8 cellular contexts compared by ENCODE assay signal in the genomic region with DNA sequence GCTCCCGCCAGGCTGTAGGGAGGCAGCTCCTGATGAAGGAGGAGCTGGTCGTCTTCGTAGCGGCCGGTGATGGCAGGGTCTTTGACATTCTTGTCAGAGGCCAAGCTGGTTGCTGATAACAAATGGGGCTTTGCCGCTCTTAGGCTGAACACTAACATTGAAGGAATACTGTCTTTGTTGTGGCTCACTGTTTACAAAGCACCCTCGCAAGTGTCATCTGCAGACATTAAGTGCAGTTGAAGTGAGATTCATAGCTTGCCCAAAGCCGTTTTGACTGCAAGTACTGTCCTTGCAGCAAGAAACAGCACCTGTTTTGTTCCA. TPM values are rescaled to one million over a fixed set of nuclear protein-coding genes. Genes with fewer than 3 reads are reported as not detected.
DNase-seq lines count a peak whose midpoint lies in the region; ATAC-seq and TF ChIP-seq lines count a peak whose summit lies in the region.

No MANE protein-coding gene starts in this region.

- peaks cover 26% of the 10 kb centered on the region for H3K4me1 Mint-ChIP-seq in HFFc6 (ENCODE audit: low read depth)
- H3K4me1 Mint-ChIP-seq in activated naive CD8-positive, alpha-beta T cell treated with anti-CD3 and anti-CD28 coated beads, Interleukin-2, amount 50 U/mL, for 24 hours = peaks cover 38% of the 10 kb centered on the region

- ATAC-seq in activated naive CD8-positive, alpha-beta T cell treated with anti-CD3 and anti-CD28 coated beads, Interleukin-2, amount 50 U/mL, for 24 hours = no peak
- ATAC-seq in HG03565 (IDR thresholded peaks at IDR 0.05; ENCODE audit: unreplicated experiment) = no peak

- CTCF ChIA-PET in HEK293T (lab: Yijun Ruan, JAX) = interaction anchor here (0.6 to 1.7 kb wide), 3 partner anchors 11 to 1468 kb away, joined by 3 to 7 read pairs (median 6); no protein-coding TSS in a partner anchor

- peaks cover 32% of the 10 kb centered on the region for H3K79me2 ChIP-seq in ACC112 (ENCODE audit: control insufficient read depth, insufficient read depth, low read length, unreplicated experiment)

- H3K4me3 Mint-ChIP-seq in HFFc6 = peak overlapping the region; percentile 93
- H3K4me3 Mint-ChIP-seq in activated naive CD8-positive, alpha-beta T cell treated with anti-CD3 and anti-CD28 coated beads, Interleukin-2, amount 50 U/mL, for 24 hours = peak overlapping the region; percentile 89

- H2AFZ ChIP-seq in ACC112 (ENCODE audit: low read length, unreplicated experiment) = peak overlapping the region; percentile 91

- H3K9me3 Mint-ChIP-seq in HFFc6 = no peaks in the 10 kb centered on the region
- no peaks in the 10 kb centered on the region for H3K9me3 Mint-ChIP-seq in activated naive CD8-positive, alpha-beta T cell treated with anti-CD3 and anti-CD28 coated beads, Interleukin-2, amount 50 U/mL, for 24 hours

- peaks cover 18% of the 10 kb centered on the region for H3K4me1 ChIP-seq in ACC112 (ENCODE audit: control insufficient read depth, insufficient read depth, low read length, unreplicated experiment)

- DNase-seq in HFFc6 (no peak), HEK293T (ENCODE audit: extremely low spot score) (no peak)
- DNase-seq in activated naive CD8-positive, alpha-beta T cell treated with anti-CD3 and anti-CD28 coated beads, Interleukin-2, amount 50 U/mL, for 24 hours = no peak
- DNase-seq in stimulated activated CD4-positive, alpha-beta T cell treated with anti-CD3 and anti-CD28 coated beads, Interleukin-4, amount 100 ng/mL, for 1 hour = no peak

- POLR2A ChIA-PET in HEK293T (lab: Yijun Ruan, JAX) = interaction anchor here (0.8 to 2.1 kb wide), 12 partner anchors 10 to 142 kb away, joined by 3 to 17 read pairs (median 4); a partner anchor contains a TSS

- H3K27ac Mint-ChIP-seq in HFFc6 = peak overlapping the region; percentile 96
- peak overlapping the region; percentile 98 for H3K27ac Mint-ChIP-seq in activated naive CD8-positive, alpha-beta T cell treated with anti-CD3 and anti-CD28 coated beads, Interleukin-2, amount 50 U/mL, for 24 hours

- TF ChIP-seq CTCF in HFFc6 (IDR thresholded peaks at IDR 0.05) = no peak

- H3K27me3 Mint-ChIP-seq in HFFc6 (ENCODE audit: insufficient read depth) = peaks cover 2% of the 10 kb centered on the region; the same call in 1 of the 2 replicates
- peaks cover 3% of the 10 kb centered on the region for H3K27me3 Mint-ChIP-seq in activated naive CD8-positive, alpha-beta T cell treated with anti-CD3 and anti-CD28 coated beads, Interleukin-2, amount 50 U/mL, for 24 hours

- H3K36me3 ChIP-seq in ACC112 (ENCODE audit: insufficient read depth, low read length) = no peaks in the 10 kb centered on the region

- H3K27ac ChIP-seq in ACC112 (ENCODE audit: low read depth, low read length) (peak overlapping the region; percentile 78), layer of hippocampus (ENCODE audit: low read depth, low read length) (peak overlapping the region; percentile 79), temporal lobe (ENCODE audit: low read depth, low read length) (peak overlapping the region; percentile 54)

- H3K27me3 ChIP-seq in ACC112 (ENCODE audit: insufficient read depth, low read length) (no peaks in the 10 kb centered on the region), layer of hippocampus (ENCODE audit: control insufficient read depth, insufficient read depth, low read length) (no peaks in the 10 kb centered on the region)

- H3K4me3 ChIP-seq in ACC112 (ENCODE audit: low read depth, low read length) = peak overlapping the region; percentile 96

- peaks cover 6% of the 10 kb centered on the region; the same call in 1 of the 2 replicates for H3K36me3 Mint-ChIP-seq in HFFc6 (ENCODE audit: low read depth)
- H3K36me3 Mint-ChIP-seq in activated naive CD8-positive, alpha-beta T cell treated with anti-CD3 and anti-CD28 coated beads, Interleukin-2, amount 50 U/mL, for 24 hours (ENCODE audit: low read depth) = peaks cover 4% of the 10 kb centered on the region

TF ChIP-seq in HEK293T, 16 proteins besides CTCF, POLR2A, EP300 and RAD21:
- TF ChIP-seq FOXM1 (IDR thresholded peaks at IDR 0.05; ENCODE audit: borderline replicate concordance) (no peak), BHLHE40 (IDR thresholded peaks at IDR 0.05; ENCODE audit: borderline replicate concordance) (no peak), SP1 (IDR thresholded peaks at IDR 0.05) (no peak), ZNF384 (IDR thresholded peaks at IDR 0.05) (no peak), SUZ12 (IDR thresholded peaks at IDR 0.05) (no peak), FOXK2 (IDR thresholded peaks at IDR 0.05) (no peak), ELF4 (IDR thresholded peaks at IDR 0.05) (no peak), TARDBP (IDR thresholded peaks at IDR 0.05) (no peak), CTBP1 (IDR thresholded peaks at IDR 0.05; ENCODE audit: borderline replicate concordance) (no peak), HDGF (IDR thresholded peaks at IDR 0.05; ENCODE audit: borderline replicate concordance) (no peak), FOXA1 (IDR thresholded peaks at IDR 0.05) (no peak), NFRKB (IDR thresholded peaks at IDR 0.05) (no peak), ARNT (IDR thresholded peaks at IDR 0.05) (no peak)

RNA-seq across cellular contexts. Expression of a gene that starts 0.5 kb away (rescaled TPM):
- total RNA-seq in HFFc6 (2021; fragmentation: NEBNext Ultra II Directional; extraction: Animal tissue kit (Norgen Biotek cat#: 25700)) = 10 to 100 TPM; 38.6 to 47.0 (median 42.7) TPM
- total RNA-seq in temporal lobe = 39.1 TPM

RNA-seq across cellular contexts. Expression of a gene that starts 34.2 kb away (rescaled TPM):
- total RNA-seq in HFFc6 (2021; fragmentation: NEBNext Ultra II Directional; extraction: Animal tissue kit (Norgen Biotek cat#: 25700)) = 1 to 10 TPM in 1 of 6 experiments, under 1 TPM in 5; 0.10 to 1.6 (median 0.26) TPM
- not detected for total RNA-seq in temporal lobe
